ENCODE assay signal across 11 cellular contexts in genomic region chr14:90453401-90453951, GRCh38. TPM values are rescaled to one million over a fixed set of nuclear protein-coding genes. Genes with fewer than 3 reads are reported as not detected.
DNase-seq lines count a peak whose midpoint lies in the region; ATAC-seq and TF ChIP-seq lines count a peak whose summit lies in the region.
"Had no signal": no experiment of that assay in that cellular context is flagged by ENCODE, and none has a peak within 500 bp of the region (broad histone marks: within the 10 kb centered on the region; RNA-seq: fewer than 3 reads in every experiment).

No MANE protein-coding gene starts in this region.

- H3K27me3 ChIP-seq in NT2/D1 (ENCODE audit: insufficient read depth, insufficient read length) = no peaks in the 10 kb centered on the region
- no peaks in the 10 kb centered on the region for H3K27me3 ChIP-seq in HAP-1 (ENCODE audit: low read depth)
- H3K27me3 ChIP-seq: tibial artery had no signal

- peaks cover 25% of the 10 kb centered on the region for H3K4me1 Mint-ChIP-seq in nephron
- H3K4me1 Mint-ChIP-seq in activated naive CD4-positive, alpha-beta T cell treated with anti-CD3 and anti-CD28 coated beads for 36 hours (ENCODE audit: low read depth) = peaks cover 9% of the 10 kb centered on the region
- peaks cover 6% of the 10 kb centered on the region for H3K4me1 Mint-ChIP-seq in chondrocyte (ENCODE audit: low read depth)

- H3K36me3 ChIP-seq in NT2/D1 (ENCODE audit: insufficient read depth, insufficient read length, low read length) = no peaks in the 10 kb centered on the region
- no peaks in the 10 kb centered on the region for H3K36me3 ChIP-seq in HAP-1 (replicated peaks)
- H3K36me3 ChIP-seq: tibial artery had no signal

- intact Hi-C loops in activated naive CD4-positive, alpha-beta T cell treated with anti-CD3 and anti-CD28 coated beads for 36 hours (cut with micrococcal nuclease) = loop anchor here (2.0 kb wide), 1 partner anchor 55 kb away; no protein-coding TSS in a partner anchor

- H3K36me3 Mint-ChIP-seq in nephron (ENCODE audit: low read depth) (no peaks in the 10 kb centered on the region), chondrocyte (ENCODE audit: low read depth) (no peaks in the 10 kb centered on the region)
- no peaks in the 10 kb centered on the region for H3K36me3 Mint-ChIP-seq in activated naive CD4-positive, alpha-beta T cell treated with anti-CD3 and anti-CD28 coated beads for 36 hours (ENCODE audit: low read depth)

- H3K27me3 Mint-ChIP-seq in nephron (ENCODE audit: low read depth) (peaks cover 23% of the 10 kb centered on the region), chondrocyte (ENCODE audit: low read depth) (peaks cover 17% of the 10 kb centered on the region)
- H3K27me3 Mint-ChIP-seq in activated naive CD4-positive, alpha-beta T cell treated with anti-CD3 and anti-CD28 coated beads for 36 hours (ENCODE audit: low read depth) = no peaks in the 10 kb centered on the region
- H3K27me3 Mint-ChIP-seq: activated CD4-positive, alpha-beta T cell treated with anti-CD3 and anti-CD28 coated beads, Interleukin-2, amount 10 ng/mL, durations not matched to agents 7 days and 5 days had no signal

- CTCF ChIA-PET in activated naive CD4-positive, alpha-beta T cell treated with anti-CD3 and anti-CD28 coated beads for 36 hours (lab: Charles Lee) = no interaction called here

- DNase-seq in COR-L47 (lab: John Stamatoyannopoulos, UW) = peak; percentile 44
- no peak for DNase-seq in NT2/D1 (ENCODE audit: low read depth, low spot score)
- peak; percentile 20 for DNase-seq in fibroblast of pulmonary artery (ENCODE audit: low read depth)
- DNase-seq in activated naive CD4-positive, alpha-beta T cell treated with anti-CD3 and anti-CD28 coated beads for 36 hours = no peak
- DNase-seq in HAP-1 (ENCODE audit: low spot score in 2 of 2) = no peak
- no peak for DNase-seq in chondrocyte (ENCODE audit: low spot score)
- DNase-seq: activated CD4-positive, alpha-beta T cell treated with anti-CD3 and anti-CD28 coated beads, Interleukin-2, amount 10 ng/mL, durations not matched to agents 7 days and 5 days; tibial artery had no signal

- in situ Hi-C loops in HAP-1 (cut with MboI; ENCODE audit: low sequenced_read_pairs) = no loop called here

- TF ChIP-seq CTCF in fibroblast of pulmonary artery (IDR thresholded peaks at IDR 0.05; ENCODE audit: low read length, missing control alignments) (no peak), nephron (IDR thresholded peaks at IDR 0.05; ENCODE audit: unreplicated experiment in 3 of 3) (no peak), chondrocyte (IDR thresholded peaks at IDR 0.05) (no peak)

- ATAC-seq in HG02840 (IDR thresholded peaks at IDR 0.05; ENCODE audit: low FRiP score, unreplicated experiment) = no peak

- H3K27ac Mint-ChIP-seq in nephron (peak overlapping the region; percentile 57 to 78 (median 62)), chondrocyte (ENCODE audit: unreplicated experiment) (no peak overlapping the region)
- no peak overlapping the region for H3K27ac Mint-ChIP-seq in activated naive CD4-positive, alpha-beta T cell treated with anti-CD3 and anti-CD28 coated beads for 36 hours
- H3K27ac Mint-ChIP-seq: activated CD4-positive, alpha-beta T cell treated with anti-CD3 and anti-CD28 coated beads, Interleukin-2, amount 10 ng/mL, durations not matched to agents 7 days and 5 days had no signal

- H3K9me3 ChIP-seq in NT2/D1 (ENCODE audit: insufficient read depth, low read length) = no peaks in the 10 kb centered on the region
- H3K9me3 ChIP-seq in HAP-1 = no peaks in the 10 kb centered on the region
- H3K9me3 ChIP-seq: Caco-2, tibial artery had no signal

- H3K4me1 ChIP-seq in NT2/D1 (ENCODE audit: insufficient read depth, insufficient read length) (no peaks in the 10 kb centered on the region), HAP-1 (no peaks in the 10 kb centered on the region)
- H3K4me1 ChIP-seq: Caco-2 had no signal

- H3K4me3 ChIP-seq in NT2/D1 (ENCODE audit: insufficient read length, low read depth) = peak overlapping the region; percentile 32
- no peak overlapping the region for H3K4me3 ChIP-seq in fibroblast of pulmonary artery (replicated peaks; ENCODE audit: low read depth, low read length)
- H3K4me3 ChIP-seq in HAP-1 = no peak overlapping the region

- H3K4me3 Mint-ChIP-seq in nephron (no peak overlapping the region), chondrocyte (ENCODE audit: unreplicated experiment) (no peak overlapping the region)
- H3K4me3 Mint-ChIP-seq in activated naive CD4-positive, alpha-beta T cell treated with anti-CD3 and anti-CD28 coated beads for 36 hours = no peak overlapping the region
- H3K4me3 Mint-ChIP-seq: activated CD4-positive, alpha-beta T cell treated with anti-CD3 and anti-CD28 coated beads, Interleukin-2, amount 10 ng/mL, durations not matched to agents 7 days and 5 days had no signal

- peak overlapping the region; percentile 80 for H3K9ac ChIP-seq in NT2/D1 (ENCODE audit: insufficient read length, low read depth)

- H3K9me3 Mint-ChIP-seq in nephron = no peaks in the 10 kb centered on the region
- H3K9me3 Mint-ChIP-seq in activated naive CD4-positive, alpha-beta T cell treated with anti-CD3 and anti-CD28 coated beads for 36 hours = no peaks in the 10 kb centered on the region
- H3K9me3 Mint-ChIP-seq in chondrocyte (ENCODE audit: low read depth) = no peaks in the 10 kb centered on the region
- H3K9me3 Mint-ChIP-seq: activated CD4-positive, alpha-beta T cell treated with anti-CD3 and anti-CD28 coated beads, Interleukin-2, amount 10 ng/mL, durations not matched to agents 7 days and 5 days had no signal

RNA-seq across cellular contexts. Expression of gene CALM1, which starts 56.6 kb away (rescaled TPM):
- 100 to 1,000 TPM; 404 to 409 TPM for total RNA-seq in activated naive CD4-positive, alpha-beta T cell treated with anti-CD3 and anti-CD28 coated beads for 36 hours
- 236 to 273 TPM (median 270 TPM) in 3 replicates for total RNA-seq in chondrocyte

Comparison
In these comparisons a context has a peak if more than half of its experiments do, and no peak if none do; other contexts are left out.
1. DNase-seq: peak in COR-L47 (single experiment) and fibroblast of pulmonary artery (single experiment); none in NT2/D1 (single experiment), activated naive CD4-positive, alpha-beta T cell treated with anti-CD3 and anti-CD28 coated beads for 36 hours (single experiment), HAP-1 (0 of 2) and chondrocyte (single experiment).
2. H3K27ac Mint-ChIP-seq: peak in nephron (3 of 3); none in activated naive CD4-positive, alpha-beta T cell treated with anti-CD3 and anti-CD28 coated beads for 36 hours (single experiment) and chondrocyte (single experiment).